Comparison of ENCODE assay signal across 16 cellular contexts in genomic region chr12:120222288-120222832, GRCh38.
"Had no signal": no experiment of that assay in that cellular context is flagged by ENCODE, and none has a peak within 500 bp of the region (broad histone marks: within the 10 kb centered on the region; RNA-seq: fewer than 3 reads in every experiment).

No MANE protein-coding gene starts in this region.

- H3K27me3 ChIP-seq: suprapubic skin had no signal

- H3K9me3 ChIP-seq: lower lobe of right lung, prostate gland, suprapubic skin had no signal

- H3K27ac Mint-ChIP-seq: activated CD4-positive, alpha-beta memory T cell treated with anti-CD3 and anti-CD28 coated beads for 36 hours; activated CD4-positive, alpha-beta T cell treated with anti-CD3 and anti-CD28 coated beads for 36 hours had no signal

- H3K4me3 ChIP-seq: lower lobe of right lung, prostate gland, skin epidermis, suprapubic skin had no signal

- ATAC-seq: activated CD4-positive, alpha-beta T cell treated with anti-CD3 and anti-CD28 coated beads for 36 hours; lower lobe of right lung; right cardiac atrium; stimulated activated naive CD8-positive, alpha-beta T cell treated with anti-CD3 and anti-CD28 coated beads, Interleukin-15, amount 100 ng/mL, for 72 hours had no signal

- H3K27ac ChIP-seq: lower lobe of right lung, prostate gland, suprapubic skin had no signal

- H3K4me3 Mint-ChIP-seq: activated CD4-positive, alpha-beta memory T cell treated with anti-CD3 and anti-CD28 coated beads for 36 hours; activated CD4-positive, alpha-beta T cell treated with anti-CD3 and anti-CD28 coated beads for 36 hours; stimulated activated naive CD8-positive, alpha-beta T cell treated with anti-CD3 and anti-CD28 coated beads, Interleukin-15, amount 100 ng/mL, for 72 hours had no signal

- H3K9me3 Mint-ChIP-seq: activated CD4-positive, alpha-beta memory T cell treated with anti-CD3 and anti-CD28 coated beads for 36 hours; stimulated activated naive CD8-positive, alpha-beta T cell treated with anti-CD3 and anti-CD28 coated beads, Interleukin-15, amount 100 ng/mL, for 72 hours had no signal

- H3K27me3 Mint-ChIP-seq: activated CD4-positive, alpha-beta memory T cell treated with anti-CD3 and anti-CD28 coated beads for 36 hours; activated CD4-positive, alpha-beta T cell treated with anti-CD3 and anti-CD28 coated beads for 36 hours; stimulated activated naive CD8-positive, alpha-beta T cell treated with anti-CD3 and anti-CD28 coated beads, Interleukin-15, amount 100 ng/mL, for 72 hours had no signal

- DNase-seq: activated CD4-positive, alpha-beta memory T cell treated with anti-CD3 and anti-CD28 coated beads for 36 hours; activated CD4-positive, alpha-beta T cell treated with anti-CD3 and anti-CD28 coated beads for 36 hours; activated naive CD4-positive, alpha-beta T cell; activated T-cell treated with anti-CD3 and anti-CD28 coated beads for 4 hours; dermis blood vessel endothelial cell; foreskin fibroblast; hippocampal formation; islet precursor cell; lower lobe of right lung; stimulated activated naive CD8-positive, alpha-beta T cell treated with anti-CD3 and anti-CD28 coated beads, Interleukin-15, amount 100 ng/mL, for 72 hours; SW 1271; trophoblast cell had no signal
